In genomic region chr17:43483674-43484551, GRCh38 we compare ENCODE assay signal across 8 cellular contexts. TPM values are rescaled to one million over a fixed set of nuclear protein-coding genes. Genes with fewer than 3 reads are reported as not detected.
A peak's percentile ranks its signal among the peaks of the same experiment; 100 is the strongest.
DNase-seq lines count a peak whose midpoint lies in the region; FAIRE-seq and TF ChIP-seq lines count a peak whose summit lies in the region.

Gene DHX8, plus strand, starts transcription at chr17:43483975. Its CDS starts 63 bp downstream, at chr17:43484038.

- peak within 1 kb of the TSS; percentile 100 for H3K4me3 Mint-ChIP-seq in nephron progenitor cell

- DNase-seq in H54 (ENCODE audit: insufficient read length, low spot score) (peak; percentile 85), SHP77 (lab: John Stamatoyannopoulos, UW) (peak; percentile 96 to 98), fibroblast of the aortic adventitia (ENCODE audit: low read depth) (peak; percentile 99), nephron progenitor cell (peak; percentile 99), stomach (peak; percentile 99)
- DNase-seq in activated effector memory CD4-positive, alpha-beta T cell treated with anti-CD3 and anti-CD28 coated beads, Interleukin-2, amount 50 U/mL, for 16 hours, result peak; percentile 100

- peaks cover 52% of the 10 kb centered on the region for H3K79me2 ChIP-seq in Loucy (ENCODE audit: insufficient read depth, low read length)

- FAIRE-seq in H54 (lab: Jason Lieb, UNC), result peak; percentile 64

- H3K27ac ChIP-seq in stomach, result peak within 1 kb of the TSS; percentile 80 to 90 (median 86)

- H3K36me3 Mint-ChIP-seq in nephron progenitor cell (ENCODE audit: low read depth), result no peaks in the 10 kb centered on the region

- peaks cover 3% of the 10 kb centered on the region for H3K27me3 Mint-ChIP-seq in nephron progenitor cell (ENCODE audit: low read depth, poor library complexity)

- H3K4me3 ChIP-seq in Loucy (ENCODE audit: low read length, poor library complexity, severe bottlenecking) (peak within 1 kb of the TSS; percentile 84), fibroblast of the aortic adventitia (ENCODE audit: low read depth, low read length) (peak within 1 kb of the TSS; percentile 93), stomach (peak within 1 kb of the TSS; percentile 63 to 84 (median 80))

- WGBS in stomach, 5 donors, result 0 to 1% (median 0%) methylated on average over 49 to 51 of the region's 51 CpGs

- TF ChIP-seq POLR2A in H54 (IDR thresholded peaks at IDR 0.05; ENCODE audit: low read depth, low read length) (peak; percentile 85), stomach (IDR thresholded peaks at IDR 0.05) (no peak)

- H3K9me3 ChIP-seq in ES-I3 (ENCODE audit: control insufficient read depth, insufficient read depth, low read length) (no peaks in the 10 kb centered on the region), Loucy (ENCODE audit: insufficient read depth, low read depth, low read length) (no peaks in the 10 kb centered on the region), stomach (no peaks in the 10 kb centered on the region)

- peak within 1 kb of the TSS; percentile 100 for H3K27ac Mint-ChIP-seq in nephron progenitor cell

- H3K9me3 Mint-ChIP-seq in nephron progenitor cell, result no peaks in the 10 kb centered on the region

- H3K4me1 Mint-ChIP-seq in nephron progenitor cell, result peaks cover 53% of the 10 kb centered on the region

- H3K9ac ChIP-seq in ES-I3 (ENCODE audit: low read depth, low read length) (peak within 1 kb of the TSS; percentile 69), Loucy (ENCODE audit: low read depth, low read length, poor library complexity, severe bottlenecking) (peak within 1 kb of the TSS; percentile 94)

- H3K36me3 ChIP-seq in ES-I3 (ENCODE audit: insufficient read depth, low read length) (no peaks in the 10 kb centered on the region), Loucy (ENCODE audit: insufficient read depth, low read length) (no peaks in the 10 kb centered on the region), stomach (no peaks in the 10 kb centered on the region)

- H3K27me3 ChIP-seq in Loucy (ENCODE audit: insufficient read depth, low read length, poor library complexity, severe bottlenecking), result no peaks in the 10 kb centered on the region
- no peaks in the 10 kb centered on the region for H3K27me3 ChIP-seq in stomach

- no peak for TF ChIP-seq EP300 in stomach (IDR thresholded peaks at IDR 0.05)

- H4K20me1 ChIP-seq in Loucy (ENCODE audit: insufficient read depth, low read length, poor library complexity, severe bottlenecking), result peaks cover 19% of the 10 kb centered on the region

- H3K4me2 ChIP-seq in Loucy (ENCODE audit: low read depth, low read length, poor library complexity, severe bottlenecking), result peak within 1 kb of the TSS; percentile 99

- H2AFZ ChIP-seq in Loucy (ENCODE audit: low read length), result peak within 1 kb of the TSS; percentile 100

- no peaks in the 10 kb centered on the region for H3K9me2 ChIP-seq in Loucy (replicated peaks; ENCODE audit: low read depth, low read length)

- TF ChIP-seq CTCF in Loucy (conservative IDR thresholded peaks at IDR 0.05; ENCODE audit: low read length) (peak; percentile 100), fibroblast of the aortic adventitia (IDR thresholded peaks at IDR 0.05; ENCODE audit: insufficient read depth, low read length) (peak; percentile 100), nephron progenitor cell (IDR thresholded peaks at IDR 0.05) (peak; percentile 100), stomach (IDR thresholded peaks at IDR 0.05) (peak in 6 of 7 experiments; percentile 59 to 100 (median 100))

- intact Hi-C loops in stomach (cut with DNase I; ENCODE audit: low total_unique reads), result loop anchor here (5.0 kb wide), 1 partner anchor 92 kb away; no protein-coding TSS in a partner anchor

- H3F3A ChIP-seq in Loucy (ENCODE audit: low read depth), result no peaks in the 10 kb centered on the region

- peaks cover 14% of the 10 kb centered on the region for H3K4me1 ChIP-seq in ES-I3 (ENCODE audit: insufficient read depth, low read length)
- H3K4me1 ChIP-seq in Loucy (ENCODE audit: insufficient read depth, low read length, poor library complexity, severe bottlenecking), result peaks cover 25% of the 10 kb centered on the region
- H3K4me1 ChIP-seq in stomach, result peaks cover 23 to 42% (median 33%) of the 10 kb centered on the region in 4 donors

RNA-seq across cellular contexts. Expression of gene DHX8, which starts in this region (rescaled TPM):
- total RNA-seq in fibroblast of the aortic adventitia (ENCODE audit: low replicate concordance), result 44.1 and 58.4 TPM in 2 replicates
- 100 to 1,000 TPM in 1 of 5 donors, 10 to 100 TPM in 3, 1 to 10 TPM in 1; 9.8 to 137 (median 28.6) TPM for total RNA-seq in stomach
- polyA plus RNA-seq in stomach, result 10 to 100 TPM in 2 of 3 donors, 1 to 10 TPM in 1; 9.2 to 36.0 (median 13.8) TPM

Comparison
In these comparisons a context has a peak if more than half of its experiments do, and no peak if none do; other contexts are left out.
1. Peak in every context shown above with its lines: DNase-seq, H3K4me3 ChIP-seq and H3K27ac ChIP-seq.